In genomic region chr13:52414963-52415362, GRCh38 we compare ENCODE assay signal across 15 cellular contexts. TPM values are rescaled to one million over a fixed set of nuclear protein-coding genes. Genes with fewer than 3 reads are reported as not detected.
A peak's percentile ranks its signal among the peaks of the same experiment; 100 is the strongest.
DNase-seq lines count a peak whose midpoint lies in the region; ATAC-seq and TF ChIP-seq lines count a peak whose summit lies in the region.
"Had no signal": no experiment of that assay in that cellular context is flagged by ENCODE, and none has a peak within 500 bp of the region (broad histone marks: within the 10 kb centered on the region; RNA-seq: fewer than 3 reads in every experiment).

No MANE protein-coding gene starts in this region.

- peaks cover 17% of the 10 kb centered on the region for H3K36me3 Mint-ChIP-seq in chondrocyte (ENCODE audit: low read depth)

- peak overlapping the region; percentile 82 for H3K27ac Mint-ChIP-seq in chondrocyte (ENCODE audit: unreplicated experiment)
- H3K27ac Mint-ChIP-seq: GM23338, memory B cell had no signal

- WGBS in testis, 2 donors: 48 to 54% methylated on average over 1 of the region's 1 CpG

- H3K4me3 Mint-ChIP-seq in chondrocyte (ENCODE audit: unreplicated experiment): peak overlapping the region; percentile 0
- H3K4me3 Mint-ChIP-seq: GM23338, memory B cell had no signal

- POLR2A ChIA-PET in HEK293T (lab: Yijun Ruan, JAX): no interaction called here

- CTCF ChIA-PET in HEK293T (lab: Yijun Ruan, JAX): no interaction called here

- H3K4me1 ChIP-seq in testis: no peaks in the 10 kb centered on the region
- H3K4me1 ChIP-seq: parathyroid adenoma, vagina had no signal

- TF ChIP-seq POLR2A in testis (IDR thresholded peaks at IDR 0.05): no peak

- H3K9me3 ChIP-seq in testis: no peaks in the 10 kb centered on the region
- H3K9me3 ChIP-seq: vagina had no signal

- peak; percentile 29 for DNase-seq in ACHN
- DNase-seq in HS-27A (ENCODE audit: low read depth): peak; percentile 20
- no peak for DNase-seq in chondrocyte (ENCODE audit: low spot score)
- peak; percentile 45 for DNase-seq in kidney glomerular epithelial cell (lab: John Stamatoyannopoulos, UW)
- no peak for DNase-seq in testis
- DNase-seq in HEK293T (ENCODE audit: extremely low spot score): no peak
- no peak for DNase-seq in LoVo (ENCODE audit: low spot score)
- DNase-seq: activated CD8-positive, alpha-beta memory T cell treated with anti-CD3 and anti-CD28 coated beads, Interleukin-2, amount 50 U/mL, for 48 hours; effector CD4-positive, alpha-beta T cell had no signal

- H3K4me1 Mint-ChIP-seq in chondrocyte (ENCODE audit: low read depth): peaks cover 36% of the 10 kb centered on the region
- H3K4me1 Mint-ChIP-seq: GM23338 had no signal

- TF ChIP-seq CTCF in chondrocyte (IDR thresholded peaks at IDR 0.05): no peak
- no peak for TF ChIP-seq CTCF in testis (IDR thresholded peaks at IDR 0.05)

- no peak overlapping the region for H3K27ac ChIP-seq in testis
- H3K27ac ChIP-seq: C4-2B, parathyroid adenoma had no signal

- intact Hi-C loops in testis (cut with DNase I; ENCODE audit: low total_unique reads): no loop called here

- ATAC-seq in HG02938 (IDR thresholded peaks at IDR 0.05; ENCODE audit: unreplicated experiment): no peak
- ATAC-seq: GM23338 had no signal

- H3K27me3 ChIP-seq in testis: no peaks in the 10 kb centered on the region
- H3K27me3 ChIP-seq: vagina had no signal

- H3K27me3 Mint-ChIP-seq in chondrocyte (ENCODE audit: low read depth): no peaks in the 10 kb centered on the region
- H3K27me3 Mint-ChIP-seq: memory B cell had no signal

- H3K9me3 Mint-ChIP-seq in chondrocyte (ENCODE audit: low read depth): no peaks in the 10 kb centered on the region
- H3K9me3 Mint-ChIP-seq: GM23338, memory B cell had no signal

- H3K4me3 ChIP-seq in testis: no peak overlapping the region
- H3K4me3 ChIP-seq: GM23338, vagina had no signal

- in situ Hi-C loops in ACHN (cut with HindIII; ENCODE audit: low pct_ligation_motif_present, low pct_unique_long_range_greater_than_20kb, low sequenced_read_pairs): no loop called here

- no peaks in the 10 kb centered on the region for H3K36me3 ChIP-seq in testis (ENCODE audit: low read depth, missing control alignments)

TF ChIP-seq in HEK293T, 16 proteins besides CTCF, POLR2A, EP300 and RAD21:
- TF ChIP-seq LEF1 (IDR thresholded peaks at IDR 0.05; ENCODE audit: borderline replicate concordance): no peak
- TF ChIP-seq ZNF384 (IDR thresholded peaks at IDR 0.05): no peak
- TF ChIP-seq L3MBTL2 (conservative IDR thresholded peaks at IDR 0.05): no peak
- TF ChIP-seq ARNT (IDR thresholded peaks at IDR 0.05): no peak
- no peak for TF ChIP-seq CTBP1 (IDR thresholded peaks at IDR 0.05; ENCODE audit: borderline replicate concordance)
- TF ChIP-seq FOXA1 (IDR thresholded peaks at IDR 0.05): no peak
- no peak for TF ChIP-seq SP1 (IDR thresholded peaks at IDR 0.05)
- TF ChIP-seq ELF4 (IDR thresholded peaks at IDR 0.05): no peak
- TF ChIP-seq SUZ12 (IDR thresholded peaks at IDR 0.05): no peak
- no peak for TF ChIP-seq FOXM1 (IDR thresholded peaks at IDR 0.05; ENCODE audit: borderline replicate concordance)
- TF ChIP-seq FOXK2 (IDR thresholded peaks at IDR 0.05): no peak
- no peak for TF ChIP-seq TARDBP (IDR thresholded peaks at IDR 0.05)
- TF ChIP-seq NFRKB (IDR thresholded peaks at IDR 0.05): no peak
TF ChIP-seq in HEK293T: peak in this region for 0.

RNA-seq across cellular contexts. Expression of gene THSD1, which starts 9.0 kb away (rescaled TPM):
- 6.5 to 12.5 TPM (median 6.7 TPM) in 3 replicates for total RNA-seq in chondrocyte
- 1 to 10 TPM; 4.4 to 4.7 TPM for total RNA-seq in testis
- polyA plus RNA-seq in testis (ENCODE audit: insufficient read depth, low read depth, low replicate concordance): 4.9 TPM
- polyA plus RNA-seq: GM23338 had no signal

RNA-seq across cellular contexts. Expression of gene VPS36, which starts 35.5 kb away (rescaled TPM):
- 30.4 to 46.8 TPM (median 33.2 TPM) in 3 replicates for total RNA-seq in chondrocyte
- 10 to 100 TPM; 24.6 to 25.6 TPM for total RNA-seq in testis
- 9.4 TPM for polyA plus RNA-seq in testis (ENCODE audit: insufficient read depth, low read depth, low replicate concordance)

RNA-seq across cellular contexts. Expression of gene CKAP2, which starts 40.3 kb away (rescaled TPM):
- 24.5 to 33.3 TPM (median 27.9 TPM) in 3 replicates for total RNA-seq in chondrocyte
- 10 to 100 TPM; 33.8 to 43.2 TPM for total RNA-seq in testis
- polyA plus RNA-seq in testis (ENCODE audit: insufficient read depth, low read depth, low replicate concordance): 27.0 TPM

Comparison
In these comparisons a context has a peak if more than half of its experiments do, and no peak if none do; other contexts are left out.
1. DNase-seq: peak in ACHN (single experiment), HS-27A (single experiment) and kidney glomerular epithelial cell (single experiment); none in chondrocyte (single experiment), testis (single experiment), HEK293T (single experiment) and LoVo (single experiment).